20 cellular contexts compared by ENCODE assay signal in the genomic region with DNA sequence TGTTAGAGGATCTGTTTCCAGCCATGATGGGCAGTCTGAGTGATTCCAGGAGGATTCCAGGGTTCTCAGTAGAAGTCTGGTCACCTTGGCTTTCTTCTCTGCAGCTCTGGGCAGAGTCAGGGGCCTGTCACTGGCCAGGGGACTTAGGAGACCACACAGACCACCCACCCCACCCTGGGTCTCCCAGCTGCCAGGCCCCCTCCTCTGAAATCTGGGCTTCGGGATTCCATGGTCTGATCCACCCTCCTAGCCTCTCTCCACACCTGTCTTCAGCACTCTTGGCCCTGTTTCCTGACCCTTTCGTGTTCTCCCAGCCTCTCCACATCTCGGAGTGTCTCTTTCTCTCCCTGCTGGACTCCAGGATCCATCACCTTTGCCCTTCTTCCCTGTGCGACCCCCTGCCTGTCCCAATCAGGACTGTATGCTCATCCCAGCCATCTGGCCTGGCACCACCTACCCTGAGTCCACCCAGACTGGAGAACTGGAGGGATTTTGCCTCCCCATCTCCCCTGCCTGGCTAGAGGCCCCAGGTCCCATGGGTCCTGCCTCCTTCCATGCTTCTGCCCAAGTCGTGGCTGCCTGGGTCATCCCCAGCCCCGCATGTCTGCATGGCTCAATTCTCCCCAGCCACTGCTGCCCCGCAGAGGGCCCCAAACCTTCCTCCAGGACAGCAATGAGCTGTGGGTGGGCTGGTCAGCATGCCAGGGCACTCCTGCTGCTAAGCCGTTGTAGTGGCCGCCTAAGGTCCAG. TPM values are rescaled to one million over a fixed set of nuclear protein-coding genes. Genes with fewer than 3 reads are reported as not detected.
DNase-seq lines count a peak whose midpoint lies in the region; ATAC-seq and TF ChIP-seq lines count a peak whose summit lies in the region.
"Had no signal": no experiment of that assay in that cellular context is flagged by ENCODE, and none has a peak within 500 bp of the region (broad histone marks: within the 10 kb centered on the region; RNA-seq: fewer than 3 reads in every experiment).

No MANE protein-coding gene starts in this region.

- intact Hi-C loops in sciatic nerve (cut with DNase I), result no loop called here

- TF ChIP-seq CTCF in endodermal cell (conservative IDR thresholded peaks at IDR 0.05), result no peak

- no peak overlapping the region for H3K4me3 ChIP-seq in endodermal cell (ENCODE audit: low read length)
- H3K4me3 ChIP-seq: MG63 had no signal

- no peak for ATAC-seq in stimulated activated naive CD8-positive, alpha-beta T cell treated with anti-CD3 and anti-CD28 coated beads, Interleukin-15, amount 100 ng/mL, for 72 hours
- no peak for ATAC-seq in stimulated activated naive CD8-positive, alpha-beta T cell treated with anti-CD3 and anti-CD28 coated beads, Interleukin-15, Interleukin-2, amounts not matched to agents 100 U/mL and 50 U/mL, for 24 hours
- ATAC-seq in sciatic nerve, result no peak
- ATAC-seq in stimulated activated naive B cell treated with anti-CD40 and anti-IgM and Interleukin-4, amounts not matched to agents 10 μg/mL and 1 μg/mL and 100 μg/mL, for 72 hours (replicated peaks), result no peak

- H3K36me3 ChIP-seq in endodermal cell (ENCODE audit: control insufficient read depth, insufficient read depth, low read length), result no peaks in the 10 kb centered on the region
- H3K36me3 ChIP-seq: MG63 had no signal

- peak overlapping the region; percentile 42 to 61 for H3K27ac Mint-ChIP-seq in stimulated activated naive CD8-positive, alpha-beta T cell treated with anti-CD3 and anti-CD28 coated beads, Interleukin-15, amount 100 ng/mL, for 72 hours
- H3K27ac Mint-ChIP-seq in endodermal cell, result no peak overlapping the region
- H3K27ac Mint-ChIP-seq in stimulated activated naive B cell treated with anti-CD40 and anti-IgM and Interleukin-4, amounts not matched to agents 10 μg/mL and 1 μg/mL and 100 μg/mL, for 72 hours, result no peak overlapping the region

- H3K9ac ChIP-seq in endodermal cell (ENCODE audit: extremely low read depth, low read length, poor library complexity, severe bottlenecking), result no peak overlapping the region

- H3K9me3 Mint-ChIP-seq in stimulated activated naive CD8-positive, alpha-beta T cell treated with anti-CD3 and anti-CD28 coated beads, Interleukin-15, amount 100 ng/mL, for 72 hours, result peaks cover 0 to 8% of the 10 kb centered on the region in 2 donors
- H3K9me3 Mint-ChIP-seq in endodermal cell, result peaks cover 7% of the 10 kb centered on the region
- peaks cover 6 to 10% of the 10 kb centered on the region in 2 donors for H3K9me3 Mint-ChIP-seq in stimulated activated naive B cell treated with anti-CD40 and anti-IgM and Interleukin-4, amounts not matched to agents 10 μg/mL and 1 μg/mL and 100 μg/mL, for 72 hours

- H3K27me3 Mint-ChIP-seq in stimulated activated naive CD8-positive, alpha-beta T cell treated with anti-CD3 and anti-CD28 coated beads, Interleukin-15, amount 100 ng/mL, for 72 hours, result no peaks in the 10 kb centered on the region
- peaks cover 5% of the 10 kb centered on the region for H3K27me3 Mint-ChIP-seq in endodermal cell (ENCODE audit: insufficient read depth)
- H3K27me3 Mint-ChIP-seq in stimulated activated naive B cell treated with anti-CD40 and anti-IgM and Interleukin-4, amounts not matched to agents 10 μg/mL and 1 μg/mL and 100 μg/mL, for 72 hours, result peaks cover 13 to 27% of the 10 kb centered on the region in 2 donors

- WGBS in endodermal cell (ENCODE audit: insufficient coverage in 1 of 2, insufficient read length in 1 of 2), 2 experiments, result 83 to 85% methylated on average over 7 to 9 of the region's 9 CpGs

- no peaks in the 10 kb centered on the region for H3K36me3 Mint-ChIP-seq in endodermal cell (ENCODE audit: low read depth)
- H3K36me3 Mint-ChIP-seq in stimulated activated naive B cell treated with anti-CD40 and anti-IgM and Interleukin-4, amounts not matched to agents 10 μg/mL and 1 μg/mL and 100 μg/mL, for 72 hours, result peaks cover 3% of the 10 kb centered on the region in 2 donors

- no peaks in the 10 kb centered on the region for H3K4me1 ChIP-seq in endodermal cell (ENCODE audit: control insufficient read depth, insufficient read depth, low read length)

- DNase-seq in stimulated activated naive CD8-positive, alpha-beta T cell treated with anti-CD3 and anti-CD28 coated beads, Interleukin-15, amount 100 ng/mL, for 72 hours, result no peak
- no peak for DNase-seq in stimulated activated naive CD8-positive, alpha-beta T cell treated with anti-CD3 and anti-CD28 coated beads, Interleukin-15, Interleukin-2, amounts not matched to agents 100 U/mL and 50 U/mL, for 24 hours
- DNase-seq in endodermal cell (peak; percentile 40), sciatic nerve (ENCODE audit: low spot score) (peak; percentile 22), NCI-H2107 treated with DMSO at 0.1 percent for 48 hours (lab: John Stamatoyannopoulos, UW; ENCODE audit: unreplicated experiment) (no peak)
- no peak for DNase-seq in stimulated activated naive B cell treated with anti-CD40 and anti-IgM and Interleukin-4, amounts not matched to agents 10 μg/mL and 1 μg/mL and 100 μg/mL, for 72 hours
- no peak for DNase-seq in activated naive CD4-positive, alpha-beta T cell treated with anti-CD3 and anti-CD28 coated beads, Interleukin-2, amount 50 U/mL, for 16 hours
- DNase-seq: ACHN; DMS79; GOT3; Kasumi-1; MG63; NCI-H1048; NCI-H146; NCI-H2081 treated with DMSO at 0.1 percent for 48 hours; NCI-H510A; NCI-H748 treated with DMSO at 0.1 percent for 48 hours; NK-92 treated with Interleukin-12 subunit alpha and Interleukin-12 subunit beta, amount 100 ng/mL, for 24 hours; SIG-M5 had no signal

- H3K27me3 ChIP-seq in endodermal cell (ENCODE audit: control insufficient read depth, insufficient read depth, low read length, poor library complexity, severe bottlenecking), result no peaks in the 10 kb centered on the region
- H3K27me3 ChIP-seq: MG63 had no signal

- H3K4me3 Mint-ChIP-seq in stimulated activated naive CD8-positive, alpha-beta T cell treated with anti-CD3 and anti-CD28 coated beads, Interleukin-15, amount 100 ng/mL, for 72 hours, result no peak overlapping the region
- no peak overlapping the region for H3K4me3 Mint-ChIP-seq in endodermal cell
- H3K4me3 Mint-ChIP-seq in stimulated activated naive B cell treated with anti-CD40 and anti-IgM and Interleukin-4, amounts not matched to agents 10 μg/mL and 1 μg/mL and 100 μg/mL, for 72 hours, result no peak overlapping the region

- no peaks in the 10 kb centered on the region for H3K9me3 ChIP-seq in endodermal cell (ENCODE audit: control insufficient read depth, low read length)

- H3K4me1 Mint-ChIP-seq in stimulated activated naive CD8-positive, alpha-beta T cell treated with anti-CD3 and anti-CD28 coated beads, Interleukin-15, amount 100 ng/mL, for 72 hours, result no peaks in the 10 kb centered on the region
- no peaks in the 10 kb centered on the region for H3K4me1 Mint-ChIP-seq in endodermal cell
- H3K4me1 Mint-ChIP-seq in stimulated activated naive B cell treated with anti-CD40 and anti-IgM and Interleukin-4, amounts not matched to agents 10 μg/mL and 1 μg/mL and 100 μg/mL, for 72 hours, result no peaks in the 10 kb centered on the region

- H3K27ac ChIP-seq in endodermal cell (ENCODE audit: low read depth, low read length), result no peak overlapping the region
- H3K27ac ChIP-seq: C4-2B had no signal

RNA-seq across cellular contexts. Expression of a gene that starts 34.3 kb away (rescaled TPM):
- 1 to 10 TPM; 4.1 to 6.5 TPM for total RNA-seq in endodermal cell
- polyA plus RNA-seq in endodermal cell (2013, experiment 1 of 2), result 5.9 TPM
- polyA plus RNA-seq in endodermal cell (2013, experiment 2 of 2), result 6.5 TPM
- 1.9 TPM for total RNA-seq in sciatic nerve

RNA-seq across cellular contexts. Expression of a gene that starts 52.3 kb away (rescaled TPM):
- total RNA-seq in endodermal cell (10 to 100 TPM; 17.6 to 23.9 TPM), sciatic nerve (2.0 TPM)
- polyA plus RNA-seq in endodermal cell (2013, experiment 1 of 2), result 5.3 TPM
- 2.2 TPM for polyA plus RNA-seq in endodermal cell (2013, experiment 2 of 2)

RNA-seq across cellular contexts. Expression of a gene that starts 52.4 kb away (rescaled TPM):
- total RNA-seq in endodermal cell, result 10 to 100 TPM; 42.0 to 59.1 TPM
- 26.1 TPM for polyA plus RNA-seq in endodermal cell (2013, experiment 1 of 2)
- 27.2 TPM for polyA plus RNA-seq in endodermal cell (2013, experiment 2 of 2)
- 16.0 TPM for total RNA-seq in sciatic nerve

Comparison
In these comparisons a context has a peak if more than half of its experiments do, and no peak if none do; other contexts are left out.
1. DNase-seq: peak in endodermal cell (single experiment) and sciatic nerve (single experiment); none in stimulated activated naive CD8-positive, alpha-beta T cell treated with anti-CD3 and anti-CD28 coated beads, Interleukin-15, amount 100 ng/mL, for 72 hours (0 of 2), stimulated activated naive CD8-positive, alpha-beta T cell treated with anti-CD3 and anti-CD28 coated beads, Interleukin-15, Interleukin-2, amounts not matched to agents 100 U/mL and 50 U/mL, for 24 hours (single experiment), stimulated activated naive B cell treated with anti-CD40 and anti-IgM and Interleukin-4, amounts not matched to agents 10 μg/mL and 1 μg/mL and 100 μg/mL, for 72 hours (single experiment), NCI-H2107 treated with DMSO at 0.1 percent for 48 hours (single experiment) and activated naive CD4-positive, alpha-beta T cell treated with anti-CD3 and anti-CD28 coated beads, Interleukin-2, amount 50 U/mL, for 16 hours (single experiment).
2. H3K27ac Mint-ChIP-seq: peak in stimulated activated naive CD8-positive, alpha-beta T cell treated with anti-CD3 and anti-CD28 coated beads, Interleukin-15, amount 100 ng/mL, for 72 hours (2 of 2); none in endodermal cell (single experiment) and stimulated activated naive B cell treated with anti-CD40 and anti-IgM and Interleukin-4, amounts not matched to agents 10 μg/mL and 1 μg/mL and 100 μg/mL, for 72 hours (single experiment).